ENCODE assay signal across 17 cellular contexts in the genomic region with DNA sequence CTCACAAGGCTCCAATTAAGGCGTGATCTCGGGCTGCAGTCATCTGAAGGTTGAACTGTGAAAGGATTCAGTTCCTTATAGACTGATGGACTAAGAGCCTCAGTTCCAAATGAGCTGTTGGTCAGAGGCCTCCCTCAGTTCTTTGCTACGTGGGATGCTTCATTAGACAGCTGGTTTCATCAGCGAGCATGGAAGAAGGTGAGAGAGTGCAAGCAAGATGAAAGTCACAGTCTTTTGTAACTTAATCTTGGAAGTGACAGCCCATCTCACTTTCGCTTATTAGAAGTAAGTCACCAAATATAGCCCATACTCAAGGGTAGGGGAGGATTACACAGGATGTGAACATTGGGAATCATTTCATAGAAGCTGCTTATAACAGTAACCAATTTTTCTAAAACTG.
"Had no signal": no experiment of that assay in that cellular context is flagged by ENCODE, and none has a peak within 500 bp of the region (broad histone marks: within the 10 kb centered on the region; RNA-seq: fewer than 3 reads in every experiment).

No MANE protein-coding gene starts in this region.

- FAIRE-seq: keratinocyte, pancreas, small intestine had no signal

- H3K27ac ChIP-seq: heart right ventricle, left ventricle myocardium inferior, pancreas, SK-N-MC, uterus had no signal

- H3K9me3 Mint-ChIP-seq: T-cell had no signal

- H3K9me3 ChIP-seq: breast epithelium, heart right ventricle, left ventricle myocardium inferior, pancreas, thyroid gland, uterus had no signal

- H3K4me3 ChIP-seq: breast epithelium, heart right ventricle, left ventricle myocardium inferior, pancreas, SK-N-MC, thyroid gland, uterus had no signal

- ATAC-seq: pancreas, T-cell had no signal

- H3K36me3 ChIP-seq: uterus had no signal

- H3K4me3 Mint-ChIP-seq: T-cell had no signal

- H3K27me3 Mint-ChIP-seq: T-cell had no signal

- H3K27me3 ChIP-seq: breast epithelium, heart right ventricle, pancreas, thyroid gland, uterus had no signal

- DNase-seq: activated CD4-positive, alpha-beta T cell treated with anti-CD3 and anti-CD28 coated beads for 4 hours; activated naive CD4-positive, alpha-beta T cell; activated T-cell treated with anti-CD3 and anti-CD28 coated beads, Interleukin-2, amount 50 U/mL, for 48 hours; foreskin melanocyte; heart right ventricle; left ventricle myocardium inferior; mesendoderm; pancreas; retina; small intestine; T-cell; T1000; thyroid gland; uterus had no signal

- H3K27ac Mint-ChIP-seq: T-cell had no signal
